In the genomic region with DNA sequence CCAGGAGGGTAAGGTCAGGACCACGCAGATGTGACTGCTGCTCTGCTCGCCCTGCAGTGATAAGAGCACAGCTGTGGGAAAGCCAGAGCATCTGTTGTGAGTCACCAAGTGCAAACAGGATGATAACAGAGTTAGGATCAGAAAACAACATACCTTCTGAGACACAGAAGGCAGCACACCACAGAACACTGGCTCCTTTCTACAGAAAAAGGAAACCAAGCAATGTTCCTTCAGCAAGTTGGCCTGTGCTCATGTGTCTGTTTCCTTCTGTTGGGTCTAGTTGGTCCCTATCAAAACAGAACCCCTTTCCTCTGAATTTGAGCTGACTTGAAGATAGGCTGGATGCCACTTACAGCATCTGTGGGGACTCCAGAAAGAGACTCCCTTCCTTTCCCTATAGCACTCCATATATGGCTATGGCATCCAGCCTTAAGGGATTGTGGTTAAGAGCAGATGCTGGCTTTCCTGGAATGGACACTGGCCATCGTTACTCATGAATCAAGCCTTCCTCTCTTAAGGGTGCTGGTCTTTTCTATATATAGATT, we compare ENCODE assay signal across 8 cellular contexts.
DNase-seq lines count a peak whose midpoint lies in the region; ATAC-seq and TF ChIP-seq lines count a peak whose summit lies in the region.

No MANE protein-coding gene starts in this region.

- intact Hi-C loops in mammary epithelial cell (cut with micrococcal nuclease): no loop called here

- H3K4me2 ChIP-seq in mammary epithelial cell (ENCODE audit: insufficient read depth, low read depth, low read length) (peak overlapping the region; percentile 13), MM.1S (ENCODE audit: low read depth, low read length) (no peak overlapping the region)

- TF ChIP-seq CTCF in mammary epithelial cell (conservative IDR thresholded peaks at IDR 0.05 in 1 of 2, IDR thresholded peaks at IDR 0.05 in 1 of 2; ENCODE audit: extremely low read depth in 1 of 2, insufficient read depth in 1 of 2, low read depth in 1 of 2, low read length in 2 of 2) (no peak), MM.1S (IDR thresholded peaks at IDR 0.05; ENCODE audit: low read length) (no peak)

- in situ Hi-C loops in mammary epithelial cell (cut with MboI; ENCODE audit: low sequenced_read_pairs in 2 of 2): no loop called here

- H3K27ac ChIP-seq in mammary epithelial cell (ENCODE audit: insufficient read depth, low read depth, low read length) (peak overlapping the region; percentile 40), substantia nigra (ENCODE audit: low read depth, low read length, poor library complexity, severe bottlenecking) (no peak overlapping the region), MM.1S (ENCODE audit: low read length) (no peak overlapping the region)

- H3K36me3 ChIP-seq in mammary epithelial cell (ENCODE audit: insufficient read depth, low read length) (no peaks in the 10 kb centered on the region), MM.1S (replicated peaks; ENCODE audit: insufficient read depth, low read length) (no peaks in the 10 kb centered on the region)

- DNase-seq in HUDEP-2 (lab: John Stamatoyannopoulos, UW; ENCODE audit: unreplicated experiment in 76 of 76): peak in 64 of 76 experiments; percentile 2 to 81 (median 41)
- DNase-seq in mammary epithelial cell: peak; percentile 71
- peak; percentile 96 for DNase-seq in non-pigmented ciliary epithelial cell (ENCODE audit: low read depth)
- no peak for DNase-seq in substantia nigra (lab: John Stamatoyannopoulos, UW)
- DNase-seq in activated effector memory CD4-positive, alpha-beta T cell treated with Interleukin-2 at 50 U/mL for 16 hours: no peak
- no peak for DNase-seq in MM.1S
- no peak for DNase-seq in D341Med (ENCODE audit: low spot score)

- no peaks in the 10 kb centered on the region for H3K27me3 ChIP-seq in mammary epithelial cell (ENCODE audit: insufficient read depth, low read length)
- no peaks in the 10 kb centered on the region for H3K27me3 ChIP-seq in MM.1S (replicated peaks; ENCODE audit: insufficient read depth, low read length)

- H3K79me2 ChIP-seq in mammary epithelial cell (ENCODE audit: insufficient read depth, low read length) (no peaks in the 10 kb centered on the region), MM.1S (ENCODE audit: low read length) (no peaks in the 10 kb centered on the region)

- H4K20me1 ChIP-seq in mammary epithelial cell (ENCODE audit: insufficient read depth, low read length) (no peaks in the 10 kb centered on the region), MM.1S (ENCODE audit: insufficient read depth, low read length) (no peaks in the 10 kb centered on the region)

- dilution Hi-C loops in mammary epithelial cell (cut with HindIII; ENCODE audit: low sequenced_read_pairs): no loop called here

- ATAC-seq in GM18519 (IDR thresholded peaks at IDR 0.05; ENCODE audit: low FRiP score, unreplicated experiment): peak; percentile 45

- 67% methylated on average over 3 of the region's 3 CpGs for WGBS in mammary epithelial cell (ENCODE audit: low coverage, missing lambda C conversion rate)

- CTCF ChIA-PET in mammary epithelial cell (lab: Charles Lee; ENCODE audit: low non-redundant PET): interaction anchor here (0.6 kb wide), 1 partner anchor 19 kb away, joined by 3 read pairs; no protein-coding TSS in a partner anchor

- H3K9ac ChIP-seq in mammary epithelial cell (ENCODE audit: insufficient read depth, low read length): no peak overlapping the region
- H3K9ac ChIP-seq in MM.1S (ENCODE audit: low read length): no peak overlapping the region

- H3F3A ChIP-seq in MM.1S (ENCODE audit: insufficient read depth, low read length): no peaks in the 10 kb centered on the region

- H2AFZ ChIP-seq in mammary epithelial cell (ENCODE audit: low read depth, low read length): peak overlapping the region; percentile 59
- H2AFZ ChIP-seq in MM.1S (ENCODE audit: low read length): no peak overlapping the region

- no TSS peak for BruUV-seq in mammary epithelial cell (replicated peaks; lab: Mats Ljungman, UMichigan)

- no peaks in the 10 kb centered on the region for H3K9me2 ChIP-seq in MM.1S (replicated peaks; ENCODE audit: insufficient read depth, low read length)

- H3K4me1 ChIP-seq in mammary epithelial cell (ENCODE audit: insufficient read depth, low read length): peaks cover 23% of the 10 kb centered on the region
- no peaks in the 10 kb centered on the region for H3K4me1 ChIP-seq in MM.1S (ENCODE audit: low read length)

- H3K4me3 ChIP-seq in mammary epithelial cell (replicated peaks in 1 of 3; ENCODE audit: insufficient read depth in 1 of 3, low read depth in 2 of 3, low read length in 3 of 3) (no peak overlapping the region), MM.1S (ENCODE audit: low read length) (no peak overlapping the region)

- H3K9me3 ChIP-seq in mammary epithelial cell (replicated peaks; ENCODE audit: insufficient read depth, low read length) (no peaks in the 10 kb centered on the region), MM.1S (replicated peaks; ENCODE audit: insufficient read depth, low read length) (no peaks in the 10 kb centered on the region)

Comparison
In these comparisons a context has a peak if more than half of its experiments do, and no peak if none do; other contexts are left out.
1. DNase-seq: peak in HUDEP-2 (64 of 76), mammary epithelial cell (single experiment) and non-pigmented ciliary epithelial cell (single experiment); none in substantia nigra (0 of 49), activated effector memory CD4-positive, alpha-beta T cell treated with Interleukin-2 at 50 U/mL for 16 hours (single experiment), MM.1S (single experiment) and D341Med (single experiment).